ENCODE assay signal across 1 cellular context in the genomic region with DNA sequence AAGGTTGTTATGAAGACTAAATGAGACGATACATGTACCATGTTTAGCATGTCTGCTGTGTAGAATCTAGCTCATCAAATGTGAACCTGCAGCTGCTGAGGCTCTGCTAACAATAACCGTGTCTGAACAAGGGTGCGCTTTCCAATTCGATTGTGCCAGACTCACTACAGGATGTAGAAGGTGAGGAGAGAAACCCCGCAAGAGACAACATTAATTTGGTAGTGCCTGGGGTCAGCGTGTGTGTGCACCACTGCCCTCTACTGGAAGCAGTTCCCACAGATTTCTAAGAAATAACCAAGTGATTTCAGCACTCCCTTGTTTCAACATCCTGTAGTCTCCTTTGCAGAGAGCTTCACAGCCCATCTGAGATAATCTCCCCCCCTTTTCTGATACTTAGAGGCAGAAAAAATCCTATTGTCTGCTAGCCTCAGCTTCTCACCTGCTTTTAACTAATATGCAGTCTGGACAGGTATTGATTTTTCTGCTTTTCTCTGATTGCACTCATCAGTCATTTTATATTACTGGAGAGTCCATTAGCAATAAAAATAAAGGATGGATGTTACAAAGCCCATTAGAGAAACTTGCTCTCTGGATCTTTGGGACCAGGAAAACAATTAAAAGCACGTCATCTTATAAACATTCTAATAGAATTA.
TF ChIP-seq lines count a peak whose summit lies in the region.

No MANE protein-coding gene starts in this region.

TF ChIP-seq in HEK293, 187 proteins besides CTCF, POLR2A, EP300 and RAD21 (continued from another document):
- TF ChIP-seq, protein P1, sequence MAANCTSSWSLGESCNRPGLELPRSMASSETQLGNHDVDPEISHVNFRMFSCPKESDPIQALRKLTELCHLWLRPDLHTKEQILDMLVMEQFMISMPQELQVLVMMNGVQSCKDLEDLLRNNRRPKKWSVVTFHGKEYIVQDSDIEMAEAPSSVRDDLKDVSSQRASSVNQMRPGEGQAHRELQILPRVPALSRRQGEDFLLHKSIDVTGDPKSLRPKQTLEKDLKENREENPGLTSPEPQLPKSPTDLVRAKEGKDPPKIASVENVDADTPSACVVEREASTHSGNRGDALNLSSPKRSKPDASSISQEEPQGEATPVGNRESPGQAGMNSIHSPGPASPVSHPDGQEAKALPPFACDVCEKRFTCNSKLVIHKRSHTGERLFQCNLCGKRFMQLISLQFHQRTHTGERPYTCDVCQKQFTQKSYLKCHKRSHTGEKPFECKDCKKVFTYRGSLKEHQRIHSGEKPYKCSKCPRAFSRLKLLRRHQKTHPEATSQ (tag by site-specific recombination; IDR thresholded peaks at IDR 0.05) = no peak
- TF ChIP-seq KLF16 (tag by site-specific recombination; IDR thresholded peaks at IDR 0.05) (no peak), ZFP37 (tag by site-specific recombination; IDR thresholded peaks at IDR 0.05) (0 out of 2 replicates have a peak, but pooled peaks have one; percentile 61), ZSCAN16 (tag by site-specific recombination; IDR thresholded peaks at IDR 0.05) (0 out of 2 replicates have a peak, but pooled peaks have one; percentile 57), ZNF792 (tag by site-specific recombination; IDR thresholded peaks at IDR 0.05) (no peak), ZFP3 (tag by site-specific recombination; IDR thresholded peaks at IDR 0.05; ENCODE audit: low read depth) (no peak), BCL11B (tag by site-specific recombination; IDR thresholded peaks at IDR 0.05; ENCODE audit: low read depth) (no peak), SP7 (tag by site-specific recombination; IDR thresholded peaks at IDR 0.05) (0 out of 2 replicates have a peak, but pooled peaks have one; percentile 13), ZNF394 (tag by site-specific recombination; IDR thresholded peaks at IDR 0.05; ENCODE audit: borderline replicate concordance) (0 out of 2 replicates have a peak, but pooled peaks have one; percentile 19), ZNF433 (tag by site-specific recombination; IDR thresholded peaks at IDR 0.05; ENCODE audit: low read depth) (no peak), SETDB1 (IDR thresholded peaks at IDR 0.05; ENCODE audit: insufficient read length, low read length) (no peak), PRDM1 (tag by site-specific recombination; IDR thresholded peaks at IDR 0.05) (peak; percentile 34; the same call in 1 of the 2 replicates), ZNF10 (tag by site-specific recombination; IDR thresholded peaks at IDR 0.05) (no peak), ZNF133 (tag by site-specific recombination; IDR thresholded peaks at IDR 0.05) (no peak), ZNF596 (tag by site-specific recombination; IDR thresholded peaks at IDR 0.05) (no peak), ZNF660 (tag by site-specific recombination; IDR thresholded peaks at IDR 0.05) (peak; percentile 67; the same call in 1 of the 2 replicates), ZNF529 (tag by site-specific recombination; IDR thresholded peaks at IDR 0.05; ENCODE audit: insufficient replicate concordance) (no peak), ZBTB20 (tag by site-specific recombination; IDR thresholded peaks at IDR 0.05) (no peak), ZNF514 (tag by site-specific recombination; IDR thresholded peaks at IDR 0.05) (no peak), ZNF561 (tag by site-specific recombination; IDR thresholded peaks at IDR 0.05; ENCODE audit: borderline replicate concordance) (0 out of 2 replicates have a peak, but pooled peaks have one; percentile 27), ZNF311 (tag by site-specific recombination; IDR thresholded peaks at IDR 0.05; ENCODE audit: borderline replicate concordance) (no peak), OSR2 (tag by site-specific recombination; IDR thresholded peaks at IDR 0.05) (no peak), ZNF2 (tag by site-specific recombination; IDR thresholded peaks at IDR 0.05) (no peak), ZNF664 (tag by site-specific recombination; IDR thresholded peaks at IDR 0.05) (peak; percentile 77), ZSCAN30 (tag by site-specific recombination; IDR thresholded peaks at IDR 0.05) (0 out of 2 replicates have a peak, but pooled peaks have one; percentile 31), ZNF324 (tag by site-specific recombination; IDR thresholded peaks at IDR 0.05) (no peak), ZNF23 (tag by site-specific recombination; IDR thresholded peaks at IDR 0.05; ENCODE audit: borderline replicate concordance) (no peak), ZNF37A (tag by site-specific recombination; IDR thresholded peaks at IDR 0.05) (no peak), ZNF658 (tag by site-specific recombination; IDR thresholded peaks at IDR 0.05) (no peak), ZNF654 (tag by site-specific recombination; IDR thresholded peaks at IDR 0.05; ENCODE audit: low read depth) (peak; percentile 77), ZEB2 (tag by site-specific recombination; IDR thresholded peaks at IDR 0.05) (peak; percentile 65)
- TF ChIP-seq, protein P2, sequence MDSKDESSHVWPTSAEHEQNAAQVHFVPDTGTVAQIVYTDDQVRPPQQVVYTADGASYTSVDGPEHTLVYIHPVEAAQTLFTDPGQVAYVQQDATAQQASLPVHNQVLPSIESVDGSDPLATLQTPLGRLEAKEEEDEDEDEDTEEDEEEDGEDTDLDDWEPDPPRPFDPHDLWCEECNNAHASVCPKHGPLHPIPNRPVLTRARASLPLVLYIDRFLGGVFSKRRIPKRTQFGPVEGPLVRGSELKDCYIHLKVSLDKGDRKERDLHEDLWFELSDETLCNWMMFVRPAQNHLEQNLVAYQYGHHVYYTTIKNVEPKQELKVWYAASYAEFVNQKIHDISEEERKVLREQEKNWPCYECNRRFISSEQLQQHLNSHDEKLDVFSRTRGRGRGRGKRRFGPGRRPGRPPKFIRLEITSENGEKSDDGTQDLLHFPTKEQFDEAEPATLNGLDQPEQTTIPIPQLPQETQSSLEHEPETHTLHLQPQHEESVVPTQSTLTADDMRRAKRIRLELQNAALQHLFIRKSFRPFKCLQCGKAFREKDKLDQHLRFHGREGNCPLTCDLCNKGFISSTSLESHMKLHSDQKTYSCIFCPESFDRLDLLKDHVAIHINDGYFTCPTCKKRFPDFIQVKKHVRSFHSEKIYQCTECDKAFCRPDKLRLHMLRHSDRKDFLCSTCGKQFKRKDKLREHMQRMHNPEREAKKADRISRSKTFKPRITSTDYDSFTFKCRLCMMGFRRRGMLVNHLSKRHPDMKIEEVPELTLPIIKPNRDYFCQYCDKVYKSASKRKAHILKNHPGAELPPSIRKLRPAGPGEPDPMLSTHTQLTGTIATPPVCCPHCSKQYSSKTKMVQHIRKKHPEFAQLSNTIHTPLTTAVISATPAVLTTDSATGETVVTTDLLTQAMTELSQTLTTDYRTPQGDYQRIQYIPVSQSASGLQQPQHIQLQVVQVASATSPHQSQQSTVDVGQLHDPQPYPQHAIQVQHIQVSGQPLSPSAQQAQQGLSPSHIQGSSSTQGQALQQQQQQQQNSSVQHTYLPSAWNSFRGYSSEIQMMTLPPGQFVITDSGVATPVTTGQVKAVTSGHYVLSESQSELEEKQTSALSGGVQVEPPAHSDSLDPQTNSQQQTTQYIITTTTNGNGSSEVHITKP (tag by site-specific recombination; IDR thresholded peaks at IDR 0.05) = peak; percentile 48; the same call in 1 of the 2 replicates
- TF ChIP-seq, protein P3, sequence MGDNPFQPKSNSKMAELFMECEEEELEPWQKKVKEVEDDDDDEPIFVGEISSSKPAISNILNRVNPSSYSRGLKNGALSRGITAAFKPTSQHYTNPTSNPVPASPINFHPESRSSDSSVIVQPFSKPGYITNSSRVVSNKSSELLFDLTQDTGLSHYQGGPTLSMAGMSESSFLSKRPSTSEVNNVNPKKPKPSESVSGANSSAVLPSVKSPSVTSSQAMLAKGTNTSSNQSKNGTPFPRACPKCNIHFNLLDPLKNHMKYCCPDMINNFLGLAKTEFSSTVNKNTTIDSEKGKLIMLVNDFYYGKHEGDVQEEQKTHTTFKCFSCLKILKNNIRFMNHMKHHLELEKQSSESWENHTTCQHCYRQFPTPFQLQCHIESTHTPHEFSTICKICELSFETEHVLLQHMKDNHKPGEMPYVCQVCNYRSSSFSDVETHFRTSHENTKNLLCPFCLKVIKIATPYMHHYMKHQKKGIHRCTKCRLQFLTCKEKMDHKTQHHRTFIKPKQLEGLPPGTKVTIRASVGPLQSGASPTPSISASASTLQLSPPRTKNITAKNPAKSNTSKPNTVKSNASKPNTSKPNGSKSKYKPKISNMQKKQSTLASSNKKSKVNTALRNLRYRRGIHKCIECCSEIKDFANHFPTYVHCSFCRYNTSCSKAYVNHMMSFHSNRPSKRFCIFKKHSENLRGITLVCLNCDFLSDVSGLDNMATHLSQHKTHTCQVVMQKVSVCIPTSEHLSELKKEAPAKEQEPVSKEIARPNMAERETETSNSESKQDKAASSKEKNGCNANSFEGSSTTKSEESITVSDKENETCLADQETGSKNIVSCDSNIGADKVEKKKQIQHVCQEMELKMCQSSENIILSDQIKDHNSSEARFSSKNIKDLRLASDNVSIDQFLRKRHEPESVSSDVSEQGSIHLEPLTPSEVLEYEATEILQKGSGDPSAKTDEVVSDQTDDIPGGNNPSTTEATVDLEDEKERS (tag by site-specific recombination; IDR thresholded peaks at IDR 0.05) = no peak
- TF ChIP-seq, protein P4, sequence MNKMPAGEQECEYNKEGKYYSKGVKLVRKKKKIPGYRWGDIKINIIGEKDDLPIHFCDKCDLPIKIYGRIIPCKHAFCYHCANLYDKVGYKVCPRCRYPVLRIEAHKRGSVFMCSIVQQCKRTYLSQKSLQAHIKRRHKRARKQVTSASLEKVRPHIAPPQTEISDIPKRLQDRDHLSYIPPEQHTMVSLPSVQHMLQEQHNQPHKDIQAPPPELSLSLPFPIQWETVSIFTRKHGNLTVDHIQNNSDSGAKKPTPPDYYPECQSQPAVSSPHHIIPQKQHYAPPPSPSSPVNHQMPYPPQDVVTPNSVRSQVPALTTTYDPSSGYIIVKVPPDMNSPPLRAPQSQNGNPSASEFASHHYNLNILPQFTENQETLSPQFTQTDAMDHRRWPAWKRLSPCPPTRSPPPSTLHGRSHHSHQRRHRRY (tag by site-specific recombination; IDR thresholded peaks at IDR 0.05) = no peak
- TF ChIP-seq, protein P5, sequence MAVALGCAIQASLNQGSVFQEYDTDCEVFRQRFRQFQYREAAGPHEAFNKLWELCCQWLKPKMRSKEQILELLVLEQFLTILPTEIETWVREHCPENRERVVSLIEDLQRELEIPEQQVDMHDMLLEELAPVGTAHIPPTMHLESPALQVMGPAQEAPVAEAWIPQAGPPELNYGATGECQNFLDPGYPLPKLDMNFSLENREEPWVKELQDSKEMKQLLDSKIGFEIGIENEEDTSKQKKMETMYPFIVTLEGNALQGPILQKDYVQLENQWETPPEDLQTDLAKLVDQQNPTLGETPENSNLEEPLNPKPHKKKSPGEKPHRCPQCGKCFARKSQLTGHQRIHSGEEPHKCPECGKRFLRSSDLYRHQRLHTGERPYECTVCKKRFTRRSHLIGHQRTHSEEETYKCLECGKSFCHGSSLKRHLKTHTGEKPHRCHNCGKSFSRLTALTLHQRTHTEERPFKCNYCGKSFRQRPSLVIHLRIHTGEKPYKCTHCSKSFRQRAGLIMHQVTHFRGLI (tag by site-specific recombination; IDR thresholded peaks at IDR 0.05) = no peak
- TF ChIP-seq, protein P6, sequence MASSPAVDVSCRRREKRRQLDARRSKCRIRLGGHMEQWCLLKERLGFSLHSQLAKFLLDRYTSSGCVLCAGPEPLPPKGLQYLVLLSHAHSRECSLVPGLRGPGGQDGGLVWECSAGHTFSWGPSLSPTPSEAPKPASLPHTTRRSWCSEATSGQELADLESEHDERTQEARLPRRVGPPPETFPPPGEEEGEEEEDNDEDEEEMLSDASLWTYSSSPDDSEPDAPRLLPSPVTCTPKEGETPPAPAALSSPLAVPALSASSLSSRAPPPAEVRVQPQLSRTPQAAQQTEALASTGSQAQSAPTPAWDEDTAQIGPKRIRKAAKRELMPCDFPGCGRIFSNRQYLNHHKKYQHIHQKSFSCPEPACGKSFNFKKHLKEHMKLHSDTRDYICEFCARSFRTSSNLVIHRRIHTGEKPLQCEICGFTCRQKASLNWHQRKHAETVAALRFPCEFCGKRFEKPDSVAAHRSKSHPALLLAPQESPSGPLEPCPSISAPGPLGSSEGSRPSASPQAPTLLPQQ (tag by site-specific recombination; IDR thresholded peaks at IDR 0.05) = no peak
- TF ChIP-seq, protein P7, sequence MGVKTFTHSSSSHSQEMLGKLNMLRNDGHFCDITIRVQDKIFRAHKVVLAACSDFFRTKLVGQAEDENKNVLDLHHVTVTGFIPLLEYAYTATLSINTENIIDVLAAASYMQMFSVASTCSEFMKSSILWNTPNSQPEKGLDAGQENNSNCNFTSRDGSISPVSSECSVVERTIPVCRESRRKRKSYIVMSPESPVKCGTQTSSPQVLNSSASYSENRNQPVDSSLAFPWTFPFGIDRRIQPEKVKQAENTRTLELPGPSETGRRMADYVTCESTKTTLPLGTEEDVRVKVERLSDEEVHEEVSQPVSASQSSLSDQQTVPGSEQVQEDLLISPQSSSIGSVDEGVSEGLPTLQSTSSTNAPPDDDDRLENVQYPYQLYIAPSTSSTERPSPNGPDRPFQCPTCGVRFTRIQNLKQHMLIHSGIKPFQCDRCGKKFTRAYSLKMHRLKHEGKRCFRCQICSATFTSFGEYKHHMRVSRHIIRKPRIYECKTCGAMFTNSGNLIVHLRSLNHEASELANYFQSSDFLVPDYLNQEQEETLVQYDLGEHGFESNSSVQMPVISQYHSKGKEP (tag by site-specific recombination; IDR thresholded peaks at IDR 0.05) = no peak
- TF ChIP-seq, protein P8, sequence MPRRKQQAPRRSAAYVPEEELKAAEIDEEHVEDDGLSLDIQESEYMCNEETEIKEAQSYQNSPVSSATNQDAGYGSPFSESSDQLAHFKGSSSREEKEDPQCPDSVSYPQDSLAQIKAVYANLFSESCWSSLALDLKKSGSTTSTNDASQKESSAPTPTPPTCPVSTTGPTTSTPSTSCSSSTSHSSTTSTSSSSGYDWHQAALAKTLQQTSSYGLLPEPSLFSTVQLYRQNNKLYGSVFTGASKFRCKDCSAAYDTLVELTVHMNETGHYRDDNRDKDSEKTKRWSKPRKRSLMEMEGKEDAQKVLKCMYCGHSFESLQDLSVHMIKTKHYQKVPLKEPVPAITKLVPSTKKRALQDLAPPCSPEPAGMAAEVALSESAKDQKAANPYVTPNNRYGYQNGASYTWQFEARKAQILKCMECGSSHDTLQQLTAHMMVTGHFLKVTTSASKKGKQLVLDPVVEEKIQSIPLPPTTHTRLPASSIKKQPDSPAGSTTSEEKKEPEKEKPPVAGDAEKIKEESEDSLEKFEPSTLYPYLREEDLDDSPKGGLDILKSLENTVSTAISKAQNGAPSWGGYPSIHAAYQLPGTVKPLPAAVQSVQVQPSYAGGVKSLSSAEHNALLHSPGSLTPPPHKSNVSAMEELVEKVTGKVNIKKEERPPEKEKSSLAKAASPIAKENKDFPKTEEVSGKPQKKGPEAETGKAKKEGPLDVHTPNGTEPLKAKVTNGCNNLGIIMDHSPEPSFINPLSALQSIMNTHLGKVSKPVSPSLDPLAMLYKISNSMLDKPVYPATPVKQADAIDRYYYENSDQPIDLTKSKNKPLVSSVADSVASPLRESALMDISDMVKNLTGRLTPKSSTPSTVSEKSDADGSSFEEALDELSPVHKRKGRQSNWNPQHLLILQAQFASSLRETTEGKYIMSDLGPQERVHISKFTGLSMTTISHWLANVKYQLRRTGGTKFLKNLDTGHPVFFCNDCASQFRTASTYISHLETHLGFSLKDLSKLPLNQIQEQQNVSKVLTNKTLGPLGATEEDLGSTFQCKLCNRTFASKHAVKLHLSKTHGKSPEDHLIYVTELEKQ (tag by site-specific recombination; IDR thresholded peaks at IDR 0.05; ENCODE audit: borderline replicate concordance) = no peak
